In genomic region chr18:39302481-39302880, GRCh38 we compare ENCODE assay signal across 28 cellular contexts.
"Had no signal": no experiment of that assay in that cellular context is flagged by ENCODE, and none has a peak within 500 bp of the region (broad histone marks: within the 10 kb centered on the region; RNA-seq: fewer than 3 reads in every experiment).

No MANE protein-coding gene starts in this region.

- H3K4me1 Mint-ChIP-seq: endodermal cell; memory B cell; natural killer cell; stimulated activated naive B cell treated with anti-CD40 and anti-IgM and Interleukin-4, amounts not matched to agents 10 μg/mL and 1 μg/mL and 100 μg/mL, for 72 hours had no signal

- H3K4me1 ChIP-seq: esophagus muscularis mucosa, foreskin keratinocyte, gastroesophageal sphincter, heart left ventricle, psoas muscle, spleen, tibial nerve, upper lobe of left lung, uterus had no signal

- H3K4me2 ChIP-seq: hepatocyte had no signal

- FAIRE-seq: kidney had no signal

- H3K36me3 Mint-ChIP-seq: memory B cell; natural killer cell; stimulated activated naive B cell treated with anti-CD40 and anti-IgM and Interleukin-4, amounts not matched to agents 10 μg/mL and 1 μg/mL and 100 μg/mL, for 72 hours had no signal

- H3K27me3 Mint-ChIP-seq: memory B cell; stimulated activated naive B cell treated with anti-CD40 and anti-IgM and Interleukin-4, amounts not matched to agents 10 μg/mL and 1 μg/mL and 100 μg/mL, for 72 hours; stimulated activated naive CD8-positive, alpha-beta T cell treated with anti-CD3 and anti-CD28 coated beads, Interleukin-15, Interleukin-2, amounts not matched to agents 100 ng/mL and 50 ng/mL, for 24 hours had no signal

- H3K27ac Mint-ChIP-seq: endodermal cell; memory B cell; natural killer cell; stimulated activated naive B cell treated with anti-CD40 and anti-IgM and Interleukin-4, amounts not matched to agents 10 μg/mL and 1 μg/mL and 100 μg/mL, for 72 hours; stimulated activated naive CD8-positive, alpha-beta T cell treated with anti-CD3 and anti-CD28 coated beads, Interleukin-15, Interleukin-2, amounts not matched to agents 100 ng/mL and 50 ng/mL, for 24 hours had no signal

- DNase-seq: dorsolateral prefrontal cortex; effector CD4-positive, alpha-beta T cell; endodermal cell; foreskin keratinocyte; heart left ventricle; kidney; natural killer cell; occipital lobe; ovary; posterior cingulate gyrus; psoas muscle; right cardiac atrium; spleen; stimulated activated CD4-positive, alpha-beta T cell treated with anti-CD3 and anti-CD28 coated beads, Interleukin-4, amount 100 ng/mL, for 4 hours; stimulated activated naive B cell treated with anti-CD40 and anti-IgM and Interleukin-4, amounts not matched to agents 10 μg/mL and 1 μg/mL and 100 μg/mL, for 72 hours; upper lobe of left lung; uterus had no signal

- H3K9me3 Mint-ChIP-seq: memory B cell; stimulated activated naive B cell treated with anti-CD40 and anti-IgM and Interleukin-4, amounts not matched to agents 10 μg/mL and 1 μg/mL and 100 μg/mL, for 72 hours had no signal

- H3K4me3 ChIP-seq: dorsolateral prefrontal cortex, esophagus muscularis mucosa, gastroesophageal sphincter, heart left ventricle, hepatocyte, lung, ovary, psoas muscle, skin epidermis, spleen, thoracic aorta, tibial nerve, upper lobe of left lung, uterus had no signal

- H3K27ac ChIP-seq: dorsolateral prefrontal cortex, epithelial cell of prostate, esophagus muscularis mucosa, foreskin keratinocyte, gastroesophageal sphincter, heart left ventricle, hepatocyte, ovary, psoas muscle, skin epidermis, spleen, thoracic aorta, tibial nerve, upper lobe of left lung, uterus had no signal

- H3K4me3 Mint-ChIP-seq: endodermal cell; memory B cell; natural killer cell; stimulated activated naive B cell treated with anti-CD40 and anti-IgM and Interleukin-4, amounts not matched to agents 10 μg/mL and 1 μg/mL and 100 μg/mL, for 72 hours; stimulated activated naive CD8-positive, alpha-beta T cell treated with anti-CD3 and anti-CD28 coated beads, Interleukin-15, Interleukin-2, amounts not matched to agents 100 ng/mL and 50 ng/mL, for 24 hours had no signal

- H3K9me3 ChIP-seq: esophagus muscularis mucosa, gastroesophageal sphincter, ovary, psoas muscle, spleen, thoracic aorta, tibial nerve, upper lobe of left lung, uterus had no signal

- ATAC-seq: foreskin keratinocyte; gastroesophageal sphincter; heart left ventricle; left lobe of liver; natural killer cell; psoas muscle; right cardiac atrium; stimulated activated naive B cell treated with anti-CD40 and anti-IgM and Interleukin-4, amounts not matched to agents 10 μg/mL and 1 μg/mL and 100 μg/mL, for 72 hours had no signal
